ENCODE assay signal across 10 cellular contexts in the genomic region with DNA sequence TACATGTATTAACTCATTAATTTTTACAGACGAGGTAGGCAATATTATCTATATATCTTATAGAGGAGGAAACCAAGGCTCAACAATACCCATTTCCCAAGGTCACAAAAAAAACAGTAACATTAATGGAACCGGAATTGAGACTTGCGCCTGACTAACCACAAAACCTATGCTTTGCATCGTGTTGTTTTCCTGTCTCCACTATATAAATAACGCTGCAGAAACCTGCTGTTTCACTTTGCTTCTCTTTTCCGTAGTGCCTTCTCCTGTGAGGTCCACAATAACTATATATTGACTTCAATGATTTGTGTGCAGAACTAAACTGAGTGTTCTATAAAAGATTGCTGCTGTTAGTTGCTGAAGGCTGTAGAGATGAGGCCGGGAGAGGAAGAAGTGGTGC.
DNase-seq lines count a peak whose midpoint lies in the region; ATAC-seq and TF ChIP-seq lines count a peak whose summit lies in the region.
"Had no signal": no experiment of that assay in that cellular context is flagged by ENCODE, and none has a peak within 500 bp of the region (broad histone marks: within the 10 kb centered on the region; RNA-seq: fewer than 3 reads in every experiment).

No MANE protein-coding gene starts in this region.

- no peak overlapping the region for H3K4me3 ChIP-seq in uterus
- H3K4me3 ChIP-seq in adrenal gland, result no peak overlapping the region
- H3K4me3 ChIP-seq: right lobe of liver had no signal

- H3K27ac Mint-ChIP-seq in WTC11, result no peak overlapping the region

- H3K36me3 Mint-ChIP-seq in WTC11, result no peaks in the 10 kb centered on the region

- no peaks in the 10 kb centered on the region for H3K9me3 ChIP-seq in uterus
- H3K9me3 ChIP-seq in adrenal gland (replicated peaks in 1 of 3), result no peaks in the 10 kb centered on the region
- H3K9me3 ChIP-seq: right lobe of liver had no signal

- H3K9me3 Mint-ChIP-seq in WTC11, result peaks cover 5% of the 10 kb centered on the region

- TF ChIP-seq CTCF in uterus (IDR thresholded peaks at IDR 0.05), result no peak
- TF ChIP-seq CTCF in WTC11 (IDR thresholded peaks at IDR 0.05), result no peak
- no peak for TF ChIP-seq CTCF in adrenal gland (IDR thresholded peaks at IDR 0.05)

- H3K4me3 Mint-ChIP-seq in WTC11, result no peak overlapping the region

- H3K27ac ChIP-seq in uterus (no peak overlapping the region), adrenal gland (no peak overlapping the region)
- H3K27ac ChIP-seq: right lobe of liver had no signal

- POLR2A ChIA-PET in WTC11 (lab: Charles Lee), result no interaction called here

- H3K4me1 Mint-ChIP-seq in WTC11, result peaks cover 8% of the 10 kb centered on the region

- H3K27me3 ChIP-seq in uterus, result no peaks in the 10 kb centered on the region
- H3K27me3 ChIP-seq in adrenal gland, result no peaks in the 10 kb centered on the region
- H3K27me3 ChIP-seq: right lobe of liver had no signal

- 70 to 76% (median 70%) methylated on average over 7 of the region's 7 CpGs for WGBS in adrenal gland, 4 donors

- ATAC-seq in GM18517 (IDR thresholded peaks at IDR 0.05; ENCODE audit: unreplicated experiment) (peak; percentile 53), GM21381 (IDR thresholded peaks at IDR 0.05; ENCODE audit: unreplicated experiment) (peak; percentile 38), HG03432 (IDR thresholded peaks at IDR 0.05; ENCODE audit: unreplicated experiment) (peak; percentile 56), WTC11 (no peak)
- ATAC-seq: right lobe of liver had no signal

- H3K36me3 ChIP-seq in uterus (no peaks in the 10 kb centered on the region), adrenal gland (replicated peaks in 1 of 2) (no peaks in the 10 kb centered on the region)
- H3K36me3 ChIP-seq: right lobe of liver had no signal

- DNase-seq in germinal center (ENCODE audit: low spot score) (peak; percentile 42), NCI-H146 (lab: John Stamatoyannopoulos, UW) (no peak), uterus (no peak), WTC11 (ENCODE audit: low spot score) (no peak), adrenal gland (no peak)
- DNase-seq: NCI-H1092 treated with DMSO at 0.1 percent for 48 hours, right lobe of liver had no signal

- TF ChIP-seq POLR2A in uterus (IDR thresholded peaks at IDR 0.05), result no peak
- TF ChIP-seq POLR2A in adrenal gland (IDR thresholded peaks at IDR 0.05), result no peak

- CTCF ChIA-PET in WTC11 (lab: Charles Lee), result no interaction called here

- no peaks in the 10 kb centered on the region for H3K27me3 Mint-ChIP-seq in WTC11 (ENCODE audit: low read depth)

- H3K4me1 ChIP-seq in uterus (no peaks in the 10 kb centered on the region), adrenal gland (replicated peaks in 1 of 2) (no peaks in the 10 kb centered on the region)

- intact Hi-C loops in uterus (cut with DNase I; ENCODE audit: low total_unique reads) (no loop called here), adrenal gland (cut with DNase I) (no loop called here)

TF ChIP-seq in WTC11, 78 proteins besides CTCF, POLR2A, EP300 and RAD21 (continues in another document):
- TF ChIP-seq, protein P1, sequence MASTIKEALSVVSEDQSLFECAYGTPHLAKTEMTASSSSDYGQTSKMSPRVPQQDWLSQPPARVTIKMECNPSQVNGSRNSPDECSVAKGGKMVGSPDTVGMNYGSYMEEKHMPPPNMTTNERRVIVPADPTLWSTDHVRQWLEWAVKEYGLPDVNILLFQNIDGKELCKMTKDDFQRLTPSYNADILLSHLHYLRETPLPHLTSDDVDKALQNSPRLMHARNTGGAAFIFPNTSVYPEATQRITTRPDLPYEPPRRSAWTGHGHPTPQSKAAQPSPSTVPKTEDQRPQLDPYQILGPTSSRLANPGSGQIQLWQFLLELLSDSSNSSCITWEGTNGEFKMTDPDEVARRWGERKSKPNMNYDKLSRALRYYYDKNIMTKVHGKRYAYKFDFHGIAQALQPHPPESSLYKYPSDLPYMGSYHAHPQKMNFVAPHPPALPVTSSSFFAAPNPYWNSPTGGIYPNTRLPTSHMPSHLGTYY (CRISPR knock-in tag; IDR thresholded peaks at IDR 0.05), result no peak
- TF ChIP-seq, protein P2, sequence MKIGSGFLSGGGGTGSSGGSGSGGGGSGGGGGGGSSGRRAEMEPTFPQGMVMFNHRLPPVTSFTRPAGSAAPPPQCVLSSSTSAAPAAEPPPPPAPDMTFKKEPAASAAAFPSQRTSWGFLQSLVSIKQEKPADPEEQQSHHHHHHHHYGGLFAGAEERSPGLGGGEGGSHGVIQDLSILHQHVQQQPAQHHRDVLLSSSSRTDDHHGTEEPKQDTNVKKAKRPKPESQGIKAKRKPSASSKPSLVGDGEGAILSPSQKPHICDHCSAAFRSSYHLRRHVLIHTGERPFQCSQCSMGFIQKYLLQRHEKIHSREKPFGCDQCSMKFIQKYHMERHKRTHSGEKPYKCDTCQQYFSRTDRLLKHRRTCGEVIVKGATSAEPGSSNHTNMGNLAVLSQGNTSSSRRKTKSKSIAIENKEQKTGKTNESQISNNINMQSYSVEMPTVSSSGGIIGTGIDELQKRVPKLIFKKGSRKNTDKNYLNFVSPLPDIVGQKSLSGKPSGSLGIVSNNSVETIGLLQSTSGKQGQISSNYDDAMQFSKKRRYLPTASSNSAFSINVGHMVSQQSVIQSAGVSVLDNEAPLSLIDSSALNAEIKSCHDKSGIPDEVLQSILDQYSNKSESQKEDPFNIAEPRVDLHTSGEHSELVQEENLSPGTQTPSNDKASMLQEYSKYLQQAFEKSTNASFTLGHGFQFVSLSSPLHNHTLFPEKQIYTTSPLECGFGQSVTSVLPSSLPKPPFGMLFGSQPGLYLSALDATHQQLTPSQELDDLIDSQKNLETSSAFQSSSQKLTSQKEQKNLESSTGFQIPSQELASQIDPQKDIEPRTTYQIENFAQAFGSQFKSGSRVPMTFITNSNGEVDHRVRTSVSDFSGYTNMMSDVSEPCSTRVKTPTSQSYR (CRISPR knock-in tag; IDR thresholded peaks at IDR 0.05), result no peak
- TF ChIP-seq CREM (CRISPR knock-in tag; IDR thresholded peaks at IDR 0.05), result no peak
- no peak for TF ChIP-seq IRF2 (CRISPR knock-in tag; IDR thresholded peaks at IDR 0.05; ENCODE audit: borderline replicate concordance, low read depth)
- TF ChIP-seq, protein P3, sequence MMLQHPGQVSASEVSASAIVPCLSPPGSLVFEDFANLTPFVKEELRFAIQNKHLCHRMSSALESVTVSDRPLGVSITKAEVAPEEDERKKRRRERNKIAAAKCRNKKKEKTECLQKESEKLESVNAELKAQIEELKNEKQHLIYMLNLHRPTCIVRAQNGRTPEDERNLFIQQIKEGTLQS (CRISPR knock-in tag; conservative IDR thresholded peaks at IDR 0.05), result no peak
- TF ChIP-seq TEAD1 (CRISPR knock-in tag; IDR thresholded peaks at IDR 0.05), result no peak
- TF ChIP-seq, protein P4, sequence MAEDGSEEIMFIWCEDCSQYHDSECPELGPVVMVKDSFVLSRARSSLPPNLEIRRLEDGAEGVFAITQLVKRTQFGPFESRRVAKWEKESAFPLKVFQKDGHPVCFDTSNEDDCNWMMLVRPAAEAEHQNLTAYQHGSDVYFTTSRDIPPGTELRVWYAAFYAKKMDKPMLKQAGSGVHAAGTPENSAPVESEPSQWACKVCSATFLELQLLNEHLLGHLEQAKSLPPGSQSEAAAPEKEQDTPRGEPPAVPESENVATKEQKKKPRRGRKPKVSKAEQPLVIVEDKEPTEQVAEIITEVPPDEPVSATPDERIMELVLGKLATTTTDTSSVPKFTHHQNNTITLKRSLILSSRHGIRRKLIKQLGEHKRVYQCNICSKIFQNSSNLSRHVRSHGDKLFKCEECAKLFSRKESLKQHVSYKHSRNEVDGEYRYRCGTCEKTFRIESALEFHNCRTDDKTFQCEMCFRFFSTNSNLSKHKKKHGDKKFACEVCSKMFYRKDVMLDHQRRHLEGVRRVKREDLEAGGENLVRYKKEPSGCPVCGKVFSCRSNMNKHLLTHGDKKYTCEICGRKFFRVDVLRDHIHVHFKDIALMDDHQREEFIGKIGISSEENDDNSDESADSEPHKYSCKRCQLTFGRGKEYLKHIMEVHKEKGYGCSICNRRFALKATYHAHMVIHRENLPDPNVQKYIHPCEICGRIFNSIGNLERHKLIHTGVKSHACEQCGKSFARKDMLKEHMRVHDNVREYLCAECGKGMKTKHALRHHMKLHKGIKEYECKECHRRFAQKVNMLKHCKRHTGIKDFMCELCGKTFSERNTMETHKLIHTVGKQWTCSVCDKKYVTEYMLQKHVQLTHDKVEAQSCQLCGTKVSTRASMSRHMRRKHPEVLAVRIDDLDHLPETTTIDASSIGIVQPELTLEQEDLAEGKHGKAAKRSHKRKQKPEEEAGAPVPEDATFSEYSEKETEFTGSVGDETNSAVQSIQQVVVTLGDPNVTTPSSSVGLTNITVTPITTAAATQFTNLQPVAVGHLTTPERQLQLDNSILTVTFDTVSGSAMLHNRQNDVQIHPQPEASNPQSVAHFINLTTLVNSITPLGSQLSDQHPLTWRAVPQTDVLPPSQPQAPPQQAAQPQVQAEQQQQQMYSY (CRISPR knock-in tag; IDR thresholded peaks at IDR 0.05), result no peak
- TF ChIP-seq, protein P5, sequence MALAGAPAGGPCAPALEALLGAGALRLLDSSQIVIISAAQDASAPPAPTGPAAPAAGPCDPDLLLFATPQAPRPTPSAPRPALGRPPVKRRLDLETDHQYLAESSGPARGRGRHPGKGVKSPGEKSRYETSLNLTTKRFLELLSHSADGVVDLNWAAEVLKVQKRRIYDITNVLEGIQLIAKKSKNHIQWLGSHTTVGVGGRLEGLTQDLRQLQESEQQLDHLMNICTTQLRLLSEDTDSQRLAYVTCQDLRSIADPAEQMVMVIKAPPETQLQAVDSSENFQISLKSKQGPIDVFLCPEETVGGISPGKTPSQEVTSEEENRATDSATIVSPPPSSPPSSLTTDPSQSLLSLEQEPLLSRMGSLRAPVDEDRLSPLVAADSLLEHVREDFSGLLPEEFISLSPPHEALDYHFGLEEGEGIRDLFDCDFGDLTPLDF (CRISPR knock-in tag; IDR thresholded peaks at IDR 0.05), result no peak
- TF ChIP-seq, protein P6, sequence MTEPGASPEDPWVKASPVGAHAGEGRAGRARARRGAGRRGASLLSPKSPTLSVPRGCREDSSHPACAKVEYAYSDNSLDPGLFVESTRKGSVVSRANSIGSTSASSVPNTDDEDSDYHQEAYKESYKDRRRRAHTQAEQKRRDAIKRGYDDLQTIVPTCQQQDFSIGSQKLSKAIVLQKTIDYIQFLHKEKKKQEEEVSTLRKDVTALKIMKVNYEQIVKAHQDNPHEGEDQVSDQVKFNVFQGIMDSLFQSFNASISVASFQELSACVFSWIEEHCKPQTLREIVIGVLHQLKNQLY (CRISPR knock-in tag; IDR thresholded peaks at IDR 0.05), result no peak
- TF ChIP-seq, protein P7, sequence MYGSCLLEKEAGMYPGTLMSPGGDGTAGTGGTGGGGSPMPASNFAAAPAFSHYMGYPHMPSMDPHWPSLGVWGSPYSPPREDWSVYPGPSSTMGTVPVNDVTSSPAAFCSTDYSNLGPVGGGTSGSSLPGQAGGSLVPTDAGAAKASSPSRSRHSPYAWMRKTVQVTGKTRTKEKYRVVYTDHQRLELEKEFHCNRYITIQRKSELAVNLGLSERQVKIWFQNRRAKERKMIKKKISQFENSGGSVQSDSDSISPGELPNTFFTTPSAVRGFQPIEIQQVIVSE (CRISPR knock-in tag; IDR thresholded peaks at IDR 0.05; ENCODE audit: borderline replicate concordance), result no peak
- no peak for TF ChIP-seq GABPB1 (CRISPR knock-in tag; IDR thresholded peaks at IDR 0.05)
- TF ChIP-seq ZNF121 (CRISPR knock-in tag; IDR thresholded peaks at IDR 0.05), result no peak
- no peak for TF ChIP-seq KAT7 (CRISPR knock-in tag; IDR thresholded peaks at IDR 0.05; ENCODE audit: borderline replicate concordance)
